Comparison of ENCODE assay signal across 15 cellular contexts in genomic region chr3:152779649-152780048, GRCh38. TPM values are rescaled to one million over a fixed set of nuclear protein-coding genes. Genes with fewer than 3 reads are reported as not detected.
A peak's percentile ranks its signal among the peaks of the same experiment; 100 is the strongest.
DNase-seq lines count a peak whose midpoint lies in the region; ATAC-seq and TF ChIP-seq lines count a peak whose summit lies in the region.
"Had no signal": no experiment of that assay in that cellular context is flagged by ENCODE, and none has a peak within 500 bp of the region (broad histone marks: within the 10 kb centered on the region; RNA-seq: fewer than 3 reads in every experiment).

No MANE protein-coding gene starts in this region.

- ATAC-seq in HG02642 (IDR thresholded peaks at IDR 0.05; ENCODE audit: poor library complexity, unreplicated experiment) = no peak

- no peak overlapping the region for H3K27ac ChIP-seq in brain microvascular endothelial cell

- no peaks in the 10 kb centered on the region for H3K36me3 ChIP-seq in brain microvascular endothelial cell (replicated peaks)

- in situ Hi-C loops in brain microvascular endothelial cell (cut with HindIII; ENCODE audit: low pct_ligation_motif_present, low sequenced_read_pairs) = no loop called here

- DNase-seq in A172 (ENCODE audit: low spot score) = peak; percentile 49
- peak; percentile 0 for DNase-seq in HK-2 (ENCODE audit: unreplicated experiment)
- DNase-seq in brain microvascular endothelial cell = peak; percentile 2
- peak; percentile 79 for DNase-seq in islet precursor cell
- DNase-seq in HPDE6-E6E7 (ENCODE audit: extremely low spot score) = no peak
- no peak for DNase-seq in activated CD8-positive, alpha-beta memory T cell treated with anti-CD3 and anti-CD28 coated beads for 24 hours
- no peak for DNase-seq in SKM-1 (lab: John Stamatoyannopoulos, UW; ENCODE audit: unreplicated experiment)
- DNase-seq: activated naive CD4-positive, alpha-beta T cell treated with Interleukin-2 at 50 U/mL for 16 hours; cerebellar nuclear complex; DMS79; kidney glomerular epithelial cell; NCI-H2227 treated with DMSO at 0.1 percent for 48 hours; stimulated activated CD8-positive, alpha-beta memory T cell treated with anti-CD3 and anti-CD28 coated beads, Interleukin-4, amount 100 ng/mL, for 48 hours; T-helper 2 cell had no signal

- no peaks in the 10 kb centered on the region for H3K27me3 ChIP-seq in brain microvascular endothelial cell (replicated peaks)

- no peak for TF ChIP-seq CTCF in brain microvascular endothelial cell (IDR thresholded peaks at IDR 0.05; ENCODE audit: low read depth, low read length, missing control alignments)

- H3K4me3 ChIP-seq in brain microvascular endothelial cell (ENCODE audit: low read depth, low read length) = no peak overlapping the region

RNA-seq across cellular contexts. Expression of gene P2RY1, which starts 55.3 kb away (rescaled TPM):
- total RNA-seq in A172 (2014; rRNA removed; shearing (Covaris generic)) = 0.19 TPM in 1 of 2 replicates, not detected in the other

Comparison
In these comparisons a context has a peak if more than half of its experiments do, and no peak if none do; other contexts are left out.
1. DNase-seq: peak in A172 (single experiment), HK-2 (single experiment), brain microvascular endothelial cell (single experiment) and islet precursor cell (single experiment); none in HPDE6-E6E7 (single experiment), activated CD8-positive, alpha-beta memory T cell treated with anti-CD3 and anti-CD28 coated beads for 24 hours (single experiment) and SKM-1 (single experiment).